In genomic region chr14:21103710-21104447, GRCh38 we compare ENCODE assay signal across 8 cellular contexts. TPM values are rescaled to one million over a fixed set of nuclear protein-coding genes. Genes with fewer than 3 reads are reported as not detected.
A peak's percentile ranks its signal among the peaks of the same experiment; 100 is the strongest.
DNase-seq lines count a peak whose midpoint lies in the region; ATAC-seq and TF ChIP-seq lines count a peak whose summit lies in the region.

No MANE protein-coding gene starts in this region.

- peak overlapping the region; percentile 94 for H3K27ac Mint-ChIP-seq in chondrocyte (ENCODE audit: unreplicated experiment)

- DNase-seq in BE2C, result peak; percentile 96
- peak; percentile 97 for DNase-seq in NCI-H460 (ENCODE audit: extremely low read depth, low read depth)
- DNase-seq in activated CD4-positive, alpha-beta T cell treated with anti-CD3 and anti-CD28 coated beads for 24 hours (ENCODE audit: low read depth in 2 of 2), result peak; percentile 88 to 93
- DNase-seq in chondrocyte (ENCODE audit: low spot score), result peak; percentile 99
- DNase-seq in kidney glomerular epithelial cell (lab: John Stamatoyannopoulos, UW), result peak; percentile 86
- peak; percentile 93 to 94 for DNase-seq in stimulated activated CD4-positive, alpha-beta T cell treated with anti-CD3 and anti-CD28 coated beads, Interleukin-15, amount 100 ng/mL, for 48 hours (ENCODE audit: low read depth in 2 of 2)

- peak overlapping the region; percentile 88 for H3K4me3 Mint-ChIP-seq in chondrocyte (ENCODE audit: unreplicated experiment)

- peak; percentile 90 for TF ChIP-seq POLR2A in GM19193 (IDR thresholded peaks at IDR 0.05; ENCODE audit: extremely low read depth, insufficient read depth, insufficient read length)

- no peaks in the 10 kb centered on the region for H3K9me3 ChIP-seq in BE2C

- H3K4me1 Mint-ChIP-seq in chondrocyte (ENCODE audit: low read depth), result peaks cover 63% of the 10 kb centered on the region

- H3K36me3 Mint-ChIP-seq in chondrocyte (ENCODE audit: low read depth), result no peaks in the 10 kb centered on the region

- H3K4me3 ChIP-seq in BE2C (ENCODE audit: low read depth, low read length), result peak overlapping the region; percentile 78

- no peaks in the 10 kb centered on the region for H3K27me3 Mint-ChIP-seq in chondrocyte (ENCODE audit: low read depth)

- H3K9me3 Mint-ChIP-seq in chondrocyte (ENCODE audit: low read depth), result no peaks in the 10 kb centered on the region

- peak; percentile 73 for TF ChIP-seq CTCF in BE2C (IDR thresholded peaks at IDR 0.05; ENCODE audit: low read depth, low read length)
- TF ChIP-seq CTCF in chondrocyte (IDR thresholded peaks at IDR 0.05), result peak; percentile 80

- no peaks in the 10 kb centered on the region for H3K27me3 ChIP-seq in BE2C

- H3K4me1 ChIP-seq in BE2C, result peaks cover 35% of the 10 kb centered on the region

- H3K36me3 ChIP-seq in BE2C, result no peaks in the 10 kb centered on the region

- peak; percentile 93 for ATAC-seq in HG03432 (IDR thresholded peaks at IDR 0.05; ENCODE audit: unreplicated experiment)

RNA-seq across cellular contexts. Expression of gene TMEM253, which starts 3.0 kb away (rescaled TPM):
- polyA plus RNA-seq in BE2C (2012; ENCODE audit: insufficient read depth, insufficient read length, low read depth), result 4.6 TPM
- total RNA-seq in NCI-H460 (2014; rRNA removed; shearing (Covaris generic)), result 0.87 and 1.5 TPM in 2 replicates
- 0.31 and 3.0 TPM in 2 replicates for polyA plus RNA-seq in NCI-H460 (2014; cell fraction: nucleus; rRNA removed)
- 1.1 to 1.6 TPM (median 1.2 TPM) in 3 replicates for total RNA-seq in chondrocyte

RNA-seq across cellular contexts. Expression of gene ZNF219, which starts 5.4 kb away (rescaled TPM):
- polyA plus RNA-seq in BE2C (2012; ENCODE audit: insufficient read depth, insufficient read length, low read depth), result 78.8 TPM
- 23.5 and 27.7 TPM in 2 replicates for total RNA-seq in NCI-H460 (2014; rRNA removed; shearing (Covaris generic))
- polyA plus RNA-seq in NCI-H460 (2014; cell fraction: nucleus; rRNA removed), result 114 and 119 TPM in 2 replicates
- 23.3 to 26.3 TPM (median 23.9 TPM) in 3 replicates for total RNA-seq in chondrocyte

RNA-seq across cellular contexts. Expression of gene ARHGEF40, which starts 33.8 kb away (rescaled TPM):
- polyA plus RNA-seq in BE2C (2012; ENCODE audit: insufficient read depth, insufficient read length, low read depth), result 41.9 TPM
- 9.3 and 10.7 TPM in 2 replicates for total RNA-seq in NCI-H460 (2014; rRNA removed; shearing (Covaris generic))
- polyA plus RNA-seq in NCI-H460 (2014; cell fraction: nucleus; rRNA removed), result 30.0 and 36.1 TPM in 2 replicates
- 86.1 to 144 TPM (median 90.4 TPM) in 3 replicates for total RNA-seq in chondrocyte

RNA-seq across cellular contexts. Expression of gene RNASE8, which starts 46.3 kb away (rescaled TPM):
- not detected for polyA plus RNA-seq in BE2C (2012; ENCODE audit: insufficient read depth, insufficient read length, low read depth)
- total RNA-seq in NCI-H460 (2014; rRNA removed; shearing (Covaris generic)), result not detected in 2 replicates
- not detected in 2 replicates for polyA plus RNA-seq in NCI-H460 (2014; cell fraction: nucleus; rRNA removed)
- total RNA-seq in chondrocyte, result not detected in 3 replicates

RNA-seq across cellular contexts. Expression of gene OR5AU1, which starts 52.0 kb away (rescaled TPM):
- polyA plus RNA-seq in BE2C (2012; ENCODE audit: insufficient read depth, insufficient read length, low read depth), result not detected
- not detected in 2 replicates for total RNA-seq in NCI-H460 (2014; rRNA removed; shearing (Covaris generic))
- not detected in 2 replicates for polyA plus RNA-seq in NCI-H460 (2014; cell fraction: nucleus; rRNA removed)
- total RNA-seq in chondrocyte, result not detected in 3 replicates

Comparison
In these comparisons a context has a peak if more than half of its experiments do, and no peak if none do; other contexts are left out.
1. Peak in every context shown above with its lines: DNase-seq, ATAC-seq and H3K4me3 ChIP-seq.